In genomic region chr5:9761706-9762105, GRCh38 we compare ENCODE assay signal across 25 cellular contexts.
"Had no signal": no experiment of that assay in that cellular context is flagged by ENCODE, and none has a peak within 500 bp of the region (broad histone marks: within the 10 kb centered on the region; RNA-seq: fewer than 3 reads in every experiment).

No MANE protein-coding gene starts in this region.

- H3K4me3 ChIP-seq: ascending aorta, PC-9 had no signal

- H3K4me1 ChIP-seq: ascending aorta, breast epithelium had no signal

- DNase-seq: activated B cell treated with CpG ODN at 0.5 μM for 24 hours; activated CD4-positive, alpha-beta memory T cell treated with anti-CD3 and anti-CD28 coated beads for 36 hours; activated CD4-positive, alpha-beta T cell treated with anti-CD3 and anti-CD28 coated beads for 1 hour; activated CD4-positive, alpha-beta T cell treated with anti-CD3 and anti-CD28 coated beads, Interleukin-2, amount 10 ng/mL, durations not matched to agents 7 days and 5 days; activated CD8-positive, alpha-beta memory T cell treated with anti-CD3 and anti-CD28 coated beads for 24 hours; activated effector memory CD4-positive, alpha-beta T cell treated with anti-CD3 and anti-CD28 coated beads, Interleukin-2, amount 50 U/mL, for 16 hours; activated naive CD4-positive, alpha-beta T cell treated with Interleukin-2 at 50 U/mL for 16 hours; activated naive CD8-positive, alpha-beta T cell treated with anti-CD3 and anti-CD28 coated beads, Interleukin-2, amount 50 U/mL, for 24 hours; activated T-cell treated with anti-CD3 and anti-CD28 coated beads, Interleukin-2, amount 50 U/mL, for 4 hours; amniotic stem cell; caudate nucleus; Kasumi-1; KBM-7; NCI-H1092; NCI-H1417; NCI-H1930; NCI-H2107; NCI-H524; SIG-M5; T-helper 17 cell; T1000 had no signal

- H3K9me3 Mint-ChIP-seq: activated B cell treated with CpG ODN at 0.5 μM for 24 hours; activated CD4-positive, alpha-beta memory T cell treated with anti-CD3 and anti-CD28 coated beads for 36 hours; activated CD4-positive, alpha-beta T cell treated with anti-CD3 and anti-CD28 coated beads, Interleukin-2, amount 10 ng/mL, durations not matched to agents 7 days and 5 days; activated naive CD4-positive, alpha-beta T cell treated with anti-CD3 and anti-CD28 coated beads, Interleukin-2, amount 50 U/mL, for 72 hours; activated naive CD8-positive, alpha-beta T cell treated with anti-CD3 and anti-CD28 coated beads, Interleukin-2, amount 50 U/mL, for 24 hours had no signal

- H3K4me3 Mint-ChIP-seq: activated B cell treated with CpG ODN at 0.5 μM for 24 hours; activated CD4-positive, alpha-beta memory T cell treated with anti-CD3 and anti-CD28 coated beads for 36 hours; activated CD4-positive, alpha-beta T cell treated with anti-CD3 and anti-CD28 coated beads, Interleukin-2, amount 10 ng/mL, durations not matched to agents 7 days and 5 days; activated naive CD8-positive, alpha-beta T cell treated with anti-CD3 and anti-CD28 coated beads, Interleukin-2, amount 50 U/mL, for 24 hours; activated T-cell treated with anti-CD3 and anti-CD28 coated beads, Interleukin-2, amount 50 U/mL, for 4 hours; T-helper 17 cell had no signal

- H3K4me2 ChIP-seq: PC-9 had no signal

- H3K27me3 ChIP-seq: ascending aorta, breast epithelium had no signal

- H3K9me3 ChIP-seq: ascending aorta, breast epithelium had no signal

- H3K27ac Mint-ChIP-seq: activated B cell treated with CpG ODN at 0.5 μM for 24 hours; activated CD4-positive, alpha-beta memory T cell treated with anti-CD3 and anti-CD28 coated beads for 36 hours; activated CD4-positive, alpha-beta T cell treated with anti-CD3 and anti-CD28 coated beads, Interleukin-2, amount 10 ng/mL, durations not matched to agents 7 days and 5 days; activated naive CD8-positive, alpha-beta T cell treated with anti-CD3 and anti-CD28 coated beads, Interleukin-2, amount 50 U/mL, for 24 hours; T-helper 17 cell had no signal

- H3K27me3 Mint-ChIP-seq: activated B cell treated with CpG ODN at 0.5 μM for 24 hours; activated CD4-positive, alpha-beta memory T cell treated with anti-CD3 and anti-CD28 coated beads for 36 hours; activated CD4-positive, alpha-beta T cell treated with anti-CD3 and anti-CD28 coated beads, Interleukin-2, amount 10 ng/mL, durations not matched to agents 7 days and 5 days; activated naive CD8-positive, alpha-beta T cell treated with anti-CD3 and anti-CD28 coated beads, Interleukin-2, amount 50 U/mL, for 24 hours; T-helper 17 cell had no signal

- H3K27ac ChIP-seq: ascending aorta, breast epithelium, PC-9 had no signal

- H3K4me1 Mint-ChIP-seq: activated B cell treated with CpG ODN at 0.5 μM for 24 hours; activated CD4-positive, alpha-beta T cell treated with anti-CD3 and anti-CD28 coated beads, Interleukin-2, amount 10 ng/mL, durations not matched to agents 7 days and 5 days; activated naive CD8-positive, alpha-beta T cell treated with anti-CD3 and anti-CD28 coated beads, Interleukin-2, amount 50 U/mL, for 24 hours; T-helper 17 cell had no signal

- H3K36me3 Mint-ChIP-seq: activated CD4-positive, alpha-beta memory T cell treated with anti-CD3 and anti-CD28 coated beads for 36 hours; activated naive CD4-positive, alpha-beta T cell treated with anti-CD3 and anti-CD28 coated beads, Interleukin-2, amount 50 U/mL, for 72 hours had no signal

- H3K36me3 ChIP-seq: ascending aorta, breast epithelium had no signal

- H2AFZ ChIP-seq: PC-9 had no signal

- ATAC-seq: activated naive CD4-positive, alpha-beta T cell treated with anti-CD3 and anti-CD28 coated beads, Interleukin-2, amount 50 U/mL, for 72 hours; activated naive CD8-positive, alpha-beta T cell treated with anti-CD3 and anti-CD28 coated beads, Interleukin-2, amount 50 U/mL, for 24 hours; activated T-cell treated with anti-CD3 and anti-CD28 coated beads, Interleukin-2, amount 50 U/mL, for 4 hours; T-helper 17 cell had no signal
